ENCODE assay signal across 19 cellular contexts in genomic region chr6:4010035-4010434, GRCh38.
DNase-seq lines count a peak whose midpoint lies in the region; ATAC-seq and TF ChIP-seq lines count a peak whose summit lies in the region.
"Had no signal": no experiment of that assay in that cellular context is flagged by ENCODE, and none has a peak within 500 bp of the region (broad histone marks: within the 10 kb centered on the region; RNA-seq: fewer than 3 reads in every experiment).

No MANE protein-coding gene starts in this region.

- DNase-seq in T-helper 1 cell (no peak), cardiac muscle cell (ENCODE audit: low read depth in 1 of 2, low spot score in 1 of 2) (no peak), left cardiac atrium (no peak), endodermal cell (no peak), C1 segment of cervical spinal cord (lab: John Stamatoyannopoulos, UW) (no peak)
- DNase-seq: body of pancreas; effector memory CD4-positive, alpha-beta T cell; kidney glomerular epithelial cell; NCI-H1694; NCI-H774; occipital lobe; SHP77; stimulated activated CD4-positive, alpha-beta T cell treated with anti-CD3 and anti-CD28 coated beads, Interleukin-4, amount 100 ng/mL, for 1 hour; stimulated activated naive CD4-positive, alpha-beta T cell treated with Interleukin-2 at 50 U/mL for 16 hours had no signal

- intact Hi-C loops in left cardiac atrium (cut with DNase I), result no loop called here

- peaks cover 33% of the 10 kb centered on the region for H3K36me3 Mint-ChIP-seq in T-helper 1 cell treated with Interleukin-12 subunit alpha and Interleukin-12 subunit beta and Interleukin-4 antibody, amounts not matched to agents 30 μg/mL and 1 μg/mL, for 36 hours (ENCODE audit: low read depth)
- H3K36me3 Mint-ChIP-seq in endodermal cell (ENCODE audit: low read depth), result peaks cover 31% of the 10 kb centered on the region

- peak overlapping the region; percentile 69 for H3K27ac ChIP-seq in cardiac muscle cell
- no peak overlapping the region for H3K27ac ChIP-seq in endodermal cell (ENCODE audit: low read depth, low read length)
- H3K27ac ChIP-seq: body of pancreas, thoracic aorta, VCaP had no signal

- H3K4me1 Mint-ChIP-seq in T-helper 1 cell treated with Interleukin-12 subunit alpha and Interleukin-12 subunit beta and Interleukin-4 antibody, amounts not matched to agents 30 μg/mL and 1 μg/mL, for 36 hours (ENCODE audit: low read depth), result peaks cover 45% of the 10 kb centered on the region
- peaks cover 13% of the 10 kb centered on the region for H3K4me1 Mint-ChIP-seq in endodermal cell

- H3K36me3 ChIP-seq in cardiac muscle cell (peaks cover 3% of the 10 kb centered on the region), endodermal cell (ENCODE audit: control insufficient read depth, insufficient read depth, low read length) (peaks cover 18% of the 10 kb centered on the region)
- H3K36me3 ChIP-seq: thoracic aorta had no signal

- H3K4me1 ChIP-seq in cardiac muscle cell (ENCODE audit: low read depth), result peaks cover 8% of the 10 kb centered on the region
- peaks cover 4% of the 10 kb centered on the region for H3K4me1 ChIP-seq in endodermal cell (ENCODE audit: control insufficient read depth, insufficient read depth, low read length)

- H3K27me3 Mint-ChIP-seq in T-helper 1 cell treated with Interleukin-12 subunit alpha and Interleukin-12 subunit beta and Interleukin-4 antibody, amounts not matched to agents 30 μg/mL and 1 μg/mL, for 36 hours (ENCODE audit: low read depth), result no peaks in the 10 kb centered on the region
- H3K27me3 Mint-ChIP-seq in endodermal cell (ENCODE audit: insufficient read depth), result no peaks in the 10 kb centered on the region

- no peak overlapping the region for H3K27ac Mint-ChIP-seq in T-helper 1 cell treated with Interleukin-12 subunit alpha and Interleukin-12 subunit beta and Interleukin-4 antibody, amounts not matched to agents 30 μg/mL and 1 μg/mL, for 36 hours
- H3K27ac Mint-ChIP-seq in endodermal cell, result peak overlapping the region; percentile 29

- 89 to 100% methylated on average over 1 to 2 of the region's 2 CpGs for WGBS in endodermal cell (ENCODE audit: insufficient coverage in 1 of 2, insufficient read length in 1 of 2), 2 experiments

- no peaks in the 10 kb centered on the region for H3K9me3 Mint-ChIP-seq in T-helper 1 cell treated with Interleukin-12 subunit alpha and Interleukin-12 subunit beta and Interleukin-4 antibody, amounts not matched to agents 30 μg/mL and 1 μg/mL, for 36 hours
- H3K9me3 Mint-ChIP-seq in endodermal cell, result peaks cover 14% of the 10 kb centered on the region

- no peaks in the 10 kb centered on the region for H3K9me3 ChIP-seq in cardiac muscle cell (ENCODE audit: low read depth)
- peaks cover 14% of the 10 kb centered on the region for H3K9me3 ChIP-seq in endodermal cell (ENCODE audit: control insufficient read depth, low read length)
- H3K9me3 ChIP-seq: body of pancreas, thoracic aorta had no signal

- peak overlapping the region; percentile 16 for H3K4me3 Mint-ChIP-seq in T-helper 1 cell treated with Interleukin-12 subunit alpha and Interleukin-12 subunit beta and Interleukin-4 antibody, amounts not matched to agents 30 μg/mL and 1 μg/mL, for 36 hours
- no peak overlapping the region for H3K4me3 Mint-ChIP-seq in endodermal cell

- ATAC-seq in left cardiac atrium (no peak), HG02852 (IDR thresholded peaks at IDR 0.05; ENCODE audit: unreplicated experiment) (no peak), GM18517 (IDR thresholded peaks at IDR 0.05; ENCODE audit: unreplicated experiment) (no peak)
- ATAC-seq: body of pancreas had no signal

- H3K27me3 ChIP-seq in cardiac muscle cell (no peaks in the 10 kb centered on the region), endodermal cell (ENCODE audit: control insufficient read depth, insufficient read depth, low read length, poor library complexity, severe bottlenecking) (no peaks in the 10 kb centered on the region)
- H3K27me3 ChIP-seq: body of pancreas had no signal

- no peak overlapping the region for H3K4me3 ChIP-seq in cardiac muscle cell
- H3K4me3 ChIP-seq in endodermal cell (ENCODE audit: low read length), result no peak overlapping the region
- H3K4me3 ChIP-seq: body of pancreas, thoracic aorta had no signal

- TF ChIP-seq CTCF in cardiac muscle cell (IDR thresholded peaks at IDR 0.05; ENCODE audit: low read depth, low read length) (no peak), endodermal cell (conservative IDR thresholded peaks at IDR 0.05) (no peak)

- H3K9ac ChIP-seq in endodermal cell (ENCODE audit: extremely low read depth, low read length, poor library complexity, severe bottlenecking), result no peak overlapping the region
